In genomic region chr12:63927511-63927910, GRCh38 we compare ENCODE assay signal across 24 cellular contexts.
"Had no signal": no experiment of that assay in that cellular context is flagged by ENCODE, and none has a peak within 500 bp of the region (broad histone marks: within the 10 kb centered on the region; RNA-seq: fewer than 3 reads in every experiment).

No MANE protein-coding gene starts in this region.

- H3K4me1 ChIP-seq: colonic mucosa, esophagus muscularis mucosa, gastrocnemius medialis, gastroesophageal sphincter had no signal

- H3K27ac ChIP-seq: colonic mucosa, coronary artery, dorsolateral prefrontal cortex, esophagus muscularis mucosa, esophagus squamous epithelium, foreskin keratinocyte, gastrocnemius medialis, gastroesophageal sphincter, heart left ventricle, heart right ventricle had no signal

- ATAC-seq: effector memory CD8-positive, alpha-beta T cell; esophagus mucosa; foreskin keratinocyte; gastrocnemius medialis; gastroesophageal sphincter; heart left ventricle; heart right ventricle had no signal

- H3K4me3 Mint-ChIP-seq: dendritic cell treated with granulocyte-macrophage colony-stimulating factor and Interleukin-4, amounts not matched to agents 40 ng/mL and 50 ng/mL, for 4 days; effector memory CD8-positive, alpha-beta T cell; endodermal cell had no signal

- H3K36me3 ChIP-seq: colonic mucosa, esophagus muscularis mucosa, esophagus squamous epithelium, gastrocnemius medialis, gastroesophageal sphincter, heart left ventricle, heart right ventricle had no signal

- H3K9me3 ChIP-seq: colonic mucosa, esophagus muscularis mucosa, esophagus squamous epithelium, gastrocnemius medialis, gastroesophageal sphincter, heart left ventricle, heart right ventricle had no signal

- H3K9me3 Mint-ChIP-seq: dendritic cell treated with granulocyte-macrophage colony-stimulating factor and Interleukin-4, amounts not matched to agents 40 ng/mL and 50 ng/mL, for 4 days; effector memory CD8-positive, alpha-beta T cell had no signal

- DNase-seq: colonic mucosa; cortex of kidney; dermis blood vessel endothelial cell; dorsolateral prefrontal cortex; effector CD4-positive, alpha-beta T cell; effector CD8-positive, alpha-beta T cell; effector memory CD4-positive, alpha-beta T cell; effector memory CD8-positive, alpha-beta T cell; endodermal cell; erythroblast; esophagus squamous epithelium; foreskin fibroblast; foreskin keratinocyte; foreskin melanocyte; gastrocnemius medialis; glutamatergic neuron; head of caudate nucleus; heart left ventricle; heart right ventricle had no signal

- H3K27me3 Mint-ChIP-seq: dendritic cell treated with granulocyte-macrophage colony-stimulating factor and Interleukin-4, amounts not matched to agents 40 ng/mL and 50 ng/mL, for 4 days had no signal

- H3K27me3 ChIP-seq: colonic mucosa, dorsolateral prefrontal cortex, esophagus muscularis mucosa, esophagus squamous epithelium, foreskin keratinocyte, gastrocnemius medialis, gastroesophageal sphincter, heart left ventricle, heart right ventricle had no signal

- H3K27ac Mint-ChIP-seq: dendritic cell treated with granulocyte-macrophage colony-stimulating factor and Interleukin-4, amounts not matched to agents 40 ng/mL and 50 ng/mL, for 4 days; effector memory CD8-positive, alpha-beta T cell; endodermal cell had no signal

- H3K4me3 ChIP-seq: colonic mucosa, coronary artery, dorsolateral prefrontal cortex, esophagus muscularis mucosa, esophagus squamous epithelium, gastrocnemius medialis, gastroesophageal sphincter, heart left ventricle, heart right ventricle had no signal
